Comparison of ENCODE assay signal across 8 cellular contexts in genomic region chr1:156659994-156660751, GRCh38. TPM values are rescaled to one million over a fixed set of nuclear protein-coding genes. Genes with fewer than 3 reads are reported as not detected.
A peak's percentile ranks its signal among the peaks of the same experiment; 100 is the strongest.
DNase-seq lines count a peak whose midpoint lies in the region; TF ChIP-seq lines count a peak whose summit lies in the region.

No MANE protein-coding gene starts in this region.

- peak; percentile 94 for DNase-seq in Ammon's horn (ENCODE audit: low spot score)
- DNase-seq in GM19238 (ENCODE audit: insufficient read length, low spot score), result peak; percentile 97
- DNase-seq in HL-60 (ENCODE audit: low read depth in 1 of 2, low spot score in 1 of 2), result peak; percentile 93 to 98
- peak; percentile 99 for DNase-seq in NCI-H82 (lab: John Stamatoyannopoulos, UW)
- peak; percentile 96 for DNase-seq in activated CD4-positive, alpha-beta memory T cell treated with anti-CD3 and anti-CD28 coated beads for 36 hours
- peak; percentile 97 to 99 for DNase-seq in lung microvascular endothelial cell (ENCODE audit: low read depth in 2 of 2)
- peak; percentile 80 to 94 (median 85) for DNase-seq in stimulated activated CD4-positive, alpha-beta T cell treated with anti-CD3 and anti-CD28 coated beads, TNF-alpha, amount 100 ng/mL, for 24 hours (ENCODE audit: low read depth in 3 of 3)

- peak overlapping the region; percentile 81 for H3K4me3 Mint-ChIP-seq in activated CD4-positive, alpha-beta memory T cell treated with anti-CD3 and anti-CD28 coated beads for 36 hours

- H3K27me3 ChIP-seq in HL-60 (ENCODE audit: insufficient read depth, poor library complexity, severe bottlenecking) (peaks cover 3% of the 10 kb centered on the region), duodenal mucosa (ENCODE audit: control insufficient read depth in 1 of 2, insufficient read depth in 2 of 2, low read length in 2 of 2) (peaks cover 0 to 10% of the 10 kb centered on the region in 2 donors)

- POLR2A ChIA-PET in activated CD4-positive, alpha-beta memory T cell treated with anti-CD3 and anti-CD28 coated beads for 36 hours (lab: Charles Lee), result no interaction called here

- H3K36me3 ChIP-seq in duodenal mucosa (ENCODE audit: control insufficient read depth in 1 of 2, insufficient read depth in 2 of 2, low read length in 2 of 2), result no peaks in the 10 kb centered on the region

- CTCF ChIA-PET in activated CD4-positive, alpha-beta memory T cell treated with anti-CD3 and anti-CD28 coated beads for 36 hours (lab: Charles Lee), result interaction anchor here (0.6 to 8.7 kb wide), 34 partner anchors 10 to 368 kb away, joined by 3 to 209 read pairs (median 4); partner anchors contain the start of genes BCAN, CRABP2, GPATCH4 and ISG20L2

- peaks cover 37% of the 10 kb centered on the region for H3K4me1 Mint-ChIP-seq in activated CD4-positive, alpha-beta memory T cell treated with anti-CD3 and anti-CD28 coated beads for 36 hours (ENCODE audit: low read depth)

- peak; percentile 91 for TF ChIP-seq CTCF in HL-60 (IDR thresholded peaks at IDR 0.05; ENCODE audit: insufficient read depth, low read length)

- no peaks in the 10 kb centered on the region for H3K9me3 Mint-ChIP-seq in activated CD4-positive, alpha-beta memory T cell treated with anti-CD3 and anti-CD28 coated beads for 36 hours

- H3K27ac Mint-ChIP-seq in activated CD4-positive, alpha-beta memory T cell treated with anti-CD3 and anti-CD28 coated beads for 36 hours, result peak overlapping the region; percentile 82

- H3K27ac ChIP-seq in HL-60 (replicated peaks) (peak overlapping the region; percentile 67), duodenal mucosa (ENCODE audit: low read depth, low read length) (peak overlapping the region; percentile 71)

- H3K9me3 ChIP-seq in duodenal mucosa (ENCODE audit: control insufficient read depth in 1 of 2, low read length in 2 of 2), result no peaks in the 10 kb centered on the region

- no peaks in the 10 kb centered on the region for H3K36me3 Mint-ChIP-seq in activated CD4-positive, alpha-beta memory T cell treated with anti-CD3 and anti-CD28 coated beads for 36 hours

- intact Hi-C loops in activated CD4-positive, alpha-beta memory T cell treated with anti-CD3 and anti-CD28 coated beads for 36 hours (cut with micrococcal nuclease), result loop anchor here (1.0 to 2.0 kb wide), 3 partner anchors 18 to 66 kb away; partner anchors contain the start of gene CRABP2

- peaks cover 27% of the 10 kb centered on the region for H3K27me3 Mint-ChIP-seq in activated CD4-positive, alpha-beta memory T cell treated with anti-CD3 and anti-CD28 coated beads for 36 hours

- peak overlapping the region; percentile 44 for H3K4me3 ChIP-seq in HL-60 (replicated peaks; ENCODE audit: insufficient read depth, low read length)
- H3K4me3 ChIP-seq in duodenal mucosa (ENCODE audit: low read depth in 1 of 2, low read length in 2 of 2), result peak overlapping the region; percentile 75

- H3K4me1 ChIP-seq in duodenal mucosa (ENCODE audit: control insufficient read depth in 1 of 2, insufficient read depth in 2 of 2, low read length in 2 of 2), result peaks cover 70 to 74% of the 10 kb centered on the region in 2 donors

- peak overlapping the region; percentile 75 to 87 for H3K9ac ChIP-seq in duodenal mucosa (ENCODE audit: low read depth in 1 of 2, low read length in 2 of 2)

RNA-seq across cellular contexts. Expression of gene NES, which starts 17.0 kb away (rescaled TPM):
- under 1 TPM in 1 of 2 experiments, not detected in 1; 0.07 TPM for total RNA-seq in activated CD4-positive, alpha-beta memory T cell treated with anti-CD3 and anti-CD28 coated beads for 36 hours
- 32.9 and 57.3 TPM in 2 replicates for total RNA-seq in lung microvascular endothelial cell

RNA-seq across cellular contexts. Expression of gene BCAN, which starts 18.3 kb away (rescaled TPM):
- total RNA-seq in activated CD4-positive, alpha-beta memory T cell treated with anti-CD3 and anti-CD28 coated beads for 36 hours, result not detected
- not detected in 2 replicates for total RNA-seq in lung microvascular endothelial cell

RNA-seq across cellular contexts. Expression of gene HAPLN2, which starts 41.0 kb away (rescaled TPM):
- under 1 TPM; 0.21 to 0.34 TPM for total RNA-seq in activated CD4-positive, alpha-beta memory T cell treated with anti-CD3 and anti-CD28 coated beads for 36 hours
- total RNA-seq in lung microvascular endothelial cell, result not detected in 2 replicates

RNA-seq across cellular contexts. Expression of gene CRABP2, which starts 45.2 kb away (rescaled TPM):
- 1 to 10 TPM; 1.1 to 2.3 TPM for total RNA-seq in activated CD4-positive, alpha-beta memory T cell treated with anti-CD3 and anti-CD28 coated beads for 36 hours
- not detected in 2 replicates for total RNA-seq in lung microvascular endothelial cell

RNA-seq across cellular contexts. Expression of gene GPATCH4, which starts 58.9 kb away (rescaled TPM):
- total RNA-seq in activated CD4-positive, alpha-beta memory T cell treated with anti-CD3 and anti-CD28 coated beads for 36 hours, result 10 to 100 TPM; 40.2 to 43.2 TPM
- total RNA-seq in lung microvascular endothelial cell, result 8.9 and 9.9 TPM in 2 replicates

Comparison
In these comparisons a context has a peak if more than half of its experiments do, and no peak if none do; other contexts are left out.
1. Peak in every context shown above with its lines: DNase-seq, H3K4me3 ChIP-seq and H3K27ac ChIP-seq.
2. RNA of gene NES, which starts 17.0 kb away (total RNA-seq): 32.9 to 57.3 TPM in lung microvascular endothelial cell; 0.07 TPM in activated CD4-positive, alpha-beta memory T cell treated with anti-CD3 and anti-CD28 coated beads for 36 hours; every median in the first group is over 10 times any median in the second.